In the genomic region with DNA sequence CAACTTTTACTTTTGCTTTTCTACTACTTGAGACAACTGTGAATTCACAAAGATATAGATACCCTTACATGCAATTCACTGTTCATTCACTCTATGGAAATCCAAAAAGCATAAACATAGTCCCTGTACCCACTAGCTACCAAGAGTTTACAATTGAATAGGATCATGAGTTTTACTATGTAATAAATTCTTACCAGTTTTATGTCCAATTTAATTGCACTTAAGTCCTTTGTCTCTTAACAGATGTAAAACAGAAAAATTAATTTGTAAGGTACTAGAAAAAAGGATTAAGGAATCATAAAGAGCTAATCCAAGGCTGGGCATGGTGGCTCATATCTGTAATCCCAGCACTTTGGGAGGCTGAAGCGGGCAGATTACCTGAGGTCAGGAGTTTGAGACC, we compare ENCODE assay signal across 36 cellular contexts.
"Had no signal": no experiment of that assay in that cellular context is flagged by ENCODE, and none has a peak within 500 bp of the region (broad histone marks: within the 10 kb centered on the region; RNA-seq: fewer than 3 reads in every experiment).

No MANE protein-coding gene starts in this region.

- H3K27me3 Mint-ChIP-seq: activated B cell treated with CpG ODN at 0.5 μM for 24 hours; activated CD4-positive, alpha-beta memory T cell treated with anti-CD3 and anti-CD28 coated beads for 36 hours; activated CD4-positive, alpha-beta T cell treated with anti-CD3 and anti-CD28 coated beads, Interleukin-2, amount 10 ng/mL, durations not matched to agents 24 days and 14 days; activated CD8-positive, alpha-beta T cell treated with anti-CD3 and anti-CD28 coated beads for 36 hours; activated naive CD8-positive, alpha-beta T cell treated with anti-CD3 and anti-CD28 coated beads for 36 hours; activated T-helper 17 cell treated with anti-CD3 and anti-CD28 coated beads, Interleukin-2, amount 50 U/mL, for 72 hours had no signal

- H3K27me3 ChIP-seq: adrenal gland, body of pancreas, brain microvascular endothelial cell, breast epithelium had no signal

- H3K4me3 ChIP-seq: adrenal gland, body of pancreas, breast epithelium had no signal

- H3K4me3 Mint-ChIP-seq: activated B cell treated with CpG ODN at 0.5 μM for 24 hours; activated CD4-positive, alpha-beta memory T cell treated with anti-CD3 and anti-CD28 coated beads for 36 hours; activated CD4-positive, alpha-beta T cell treated with anti-CD3 and anti-CD28 coated beads, Interleukin-2, amount 10 ng/mL, durations not matched to agents 24 days and 14 days; activated CD8-positive, alpha-beta T cell treated with anti-CD3 and anti-CD28 coated beads for 36 hours; activated naive CD4-positive, alpha-beta T cell treated with anti-CD3 and anti-CD28 coated beads for 36 hours; activated naive CD8-positive, alpha-beta T cell treated with anti-CD3 and anti-CD28 coated beads for 36 hours; activated T-cell treated with anti-CD3 and anti-CD28 coated beads, Interleukin-2, amount 50 U/mL, for 4 hours; activated T-cell treated with anti-CD3 and anti-CD28 coated beads, Interleukin-2, amount 50 U/mL, for 72 hours; activated T-helper 1 cell treated with anti-CD3 and anti-CD28 coated beads, Interleukin-12 subunit alpha, Interleukin-12 subunit beta, Interleukin-2, Interleukin-4 antibody, amounts not matched to agents 30 ng/mL and 10 ng/mL and 1 ng/mL, durations not matched to agents 14 hours and 24 hours and 36 hours; activated T-helper 17 cell treated with anti-CD3 and anti-CD28 coated beads, Interleukin-2, amount 50 U/mL, for 72 hours; T-helper 1 cell treated with Interleukin-12 subunit alpha and Interleukin-12 subunit beta and Interleukin-4 antibody, amounts not matched to agents 30 μg/mL and 1 μg/mL, for 36 hours; T-helper 2 cell treated with Interferon-gamma antibody and Interleukin-4, amounts not matched to agents 5 μg/mL and 100 μg/mL, for 36 hours had no signal

- H3K9me3 Mint-ChIP-seq: activated B cell treated with CpG ODN at 0.5 μM for 24 hours; activated CD4-positive, alpha-beta memory T cell treated with anti-CD3 and anti-CD28 coated beads for 36 hours; activated CD4-positive, alpha-beta T cell treated with anti-CD3 and anti-CD28 coated beads, Interleukin-2, amount 10 ng/mL, durations not matched to agents 24 days and 14 days; activated CD8-positive, alpha-beta T cell treated with anti-CD3 and anti-CD28 coated beads for 36 hours; activated naive CD4-positive, alpha-beta T cell treated with anti-CD3 and anti-CD28 coated beads for 36 hours; activated naive CD4-positive, alpha-beta T cell treated with anti-CD3 and anti-CD28 coated beads, Interleukin-2, amount 50 U/mL, for 72 hours; activated T-cell treated with anti-CD3 and anti-CD28 coated beads, Interleukin-2, amount 50 U/mL, for 4 hours; activated T-cell treated with anti-CD3 and anti-CD28 coated beads, Interleukin-2, amount 50 U/mL, for 72 hours; activated T-helper 1 cell treated with anti-CD3 and anti-CD28 coated beads, Interleukin-12 subunit alpha, Interleukin-12 subunit beta, Interleukin-2, Interleukin-4 antibody, amounts not matched to agents 30 ng/mL and 10 ng/mL and 1 ng/mL, durations not matched to agents 14 hours and 24 hours and 36 hours; activated T-helper 17 cell treated with anti-CD3 and anti-CD28 coated beads, Interleukin-2, amount 50 U/mL, for 72 hours; T-helper 1 cell treated with Interleukin-12 subunit alpha and Interleukin-12 subunit beta and Interleukin-4 antibody, amounts not matched to agents 30 μg/mL and 1 μg/mL, for 36 hours; T-helper 2 cell treated with Interferon-gamma antibody and Interleukin-4, amounts not matched to agents 5 μg/mL and 100 μg/mL, for 36 hours had no signal

- ATAC-seq: activated CD8-positive, alpha-beta T cell treated with anti-CD3 and anti-CD28 coated beads for 36 hours; activated naive CD4-positive, alpha-beta T cell treated with anti-CD3 and anti-CD28 coated beads, Interleukin-2, amount 50 U/mL, for 72 hours; activated T-cell treated with anti-CD3 and anti-CD28 coated beads, Interleukin-2, amount 50 U/mL, for 4 hours; activated T-cell treated with anti-CD3 and anti-CD28 coated beads, Interleukin-2, amount 50 U/mL, for 72 hours; activated T-helper 17 cell treated with anti-CD3 and anti-CD28 coated beads, Interleukin-2, amount 50 U/mL, for 72 hours; body of pancreas had no signal

- H3K36me3 ChIP-seq: adrenal gland, brain microvascular endothelial cell, breast epithelium had no signal

- H3K9me3 ChIP-seq: adrenal gland, body of pancreas, breast epithelium had no signal

- DNase-seq: activated B cell treated with CpG ODN at 0.5 μM for 24 hours; activated CD4-positive, alpha-beta memory T cell treated with anti-CD3 and anti-CD28 coated beads for 36 hours; activated CD4-positive, alpha-beta T cell treated with anti-CD3 and anti-CD28 coated beads for 4 hours; activated CD4-positive, alpha-beta T cell treated with anti-CD3 and anti-CD28 coated beads, Interleukin-2, amount 10 ng/mL, durations not matched to agents 24 days and 14 days; activated CD4-positive, alpha-beta T cell treated with anti-CD3 and anti-CD28 coated beads, Interleukin-2, amount 50 U/mL, for 1 hour; activated CD4-positive, alpha-beta T cell treated with anti-CD3 and anti-CD28 coated beads, Interleukin-2, amount 50 U/mL, for 4 hours; activated CD4-positive, CD25-positive, alpha-beta regulatory T cell treated with anti-CD3 and anti-CD28 coated beads, Interleukin-2, amount 50 U/mL, for 72 hours; activated CD8-positive, alpha-beta memory T cell treated with anti-CD3 and anti-CD28 coated beads, Interleukin-2, amount 50 U/mL, for 4 hours; activated CD8-positive, alpha-beta T cell treated with anti-CD3 and anti-CD28 coated beads for 36 hours; activated effector memory CD4-positive, alpha-beta T cell treated with anti-CD3 and anti-CD28 coated beads, Interleukin-2, amount 50 U/mL, for 16 hours; activated gamma-delta T cell treated with Interleukin-2 at 50 U/mL for 16 hours; activated naive CD4-positive, alpha-beta T cell; activated naive CD4-positive, alpha-beta T cell treated with anti-CD3 and anti-CD28 coated beads for 36 hours; activated naive CD4-positive, alpha-beta T cell treated with anti-CD3 and anti-CD28 coated beads, Interleukin-2, amount 50 U/mL, for 16 hours; activated naive CD8-positive, alpha-beta T cell treated with anti-CD3 and anti-CD28 coated beads for 36 hours; activated T-cell treated with anti-CD3 and anti-CD28 coated beads for 4 hours; activated T-cell treated with anti-CD3 and anti-CD28 coated beads, Interleukin-2, amount 50 U/mL, for 1 hour; activated T-cell treated with anti-CD3 and anti-CD28 coated beads, Interleukin-2, amount 50 U/mL, for 4 hours; activated T-cell treated with anti-CD3 and anti-CD28 coated beads, Interleukin-2, amount 50 U/mL, for 72 hours; adrenal gland; amniotic stem cell; aorta; body of pancreas; brain microvascular endothelial cell; central memory CD4-positive, alpha-beta T cell; cerebellar nuclear complex; T-helper 1 cell; T-helper 2 cell; T-helper 9 cell had no signal

- H3K27ac Mint-ChIP-seq: activated B cell treated with CpG ODN at 0.5 μM for 24 hours; activated CD4-positive, alpha-beta memory T cell treated with anti-CD3 and anti-CD28 coated beads for 36 hours; activated CD4-positive, alpha-beta T cell treated with anti-CD3 and anti-CD28 coated beads, Interleukin-2, amount 10 ng/mL, durations not matched to agents 24 days and 14 days; activated CD8-positive, alpha-beta T cell treated with anti-CD3 and anti-CD28 coated beads for 36 hours; activated naive CD4-positive, alpha-beta T cell treated with anti-CD3 and anti-CD28 coated beads for 36 hours; activated naive CD8-positive, alpha-beta T cell treated with anti-CD3 and anti-CD28 coated beads for 36 hours; activated T-cell treated with anti-CD3 and anti-CD28 coated beads, Interleukin-2, amount 50 U/mL, for 72 hours; activated T-helper 1 cell treated with anti-CD3 and anti-CD28 coated beads, Interleukin-12 subunit alpha, Interleukin-12 subunit beta, Interleukin-2, Interleukin-4 antibody, amounts not matched to agents 30 ng/mL and 10 ng/mL and 1 ng/mL, durations not matched to agents 14 hours and 24 hours and 36 hours; activated T-helper 17 cell treated with anti-CD3 and anti-CD28 coated beads, Interleukin-2, amount 50 U/mL, for 72 hours; T-helper 1 cell treated with Interleukin-12 subunit alpha and Interleukin-12 subunit beta and Interleukin-4 antibody, amounts not matched to agents 30 μg/mL and 1 μg/mL, for 36 hours; T-helper 2 cell treated with Interferon-gamma antibody and Interleukin-4, amounts not matched to agents 5 μg/mL and 100 μg/mL, for 36 hours had no signal

- H3K27ac ChIP-seq: adrenal gland, body of pancreas, brain microvascular endothelial cell, breast epithelium, VCaP had no signal

- H3K4me1 ChIP-seq: breast epithelium had no signal
